In the genomic region with DNA sequence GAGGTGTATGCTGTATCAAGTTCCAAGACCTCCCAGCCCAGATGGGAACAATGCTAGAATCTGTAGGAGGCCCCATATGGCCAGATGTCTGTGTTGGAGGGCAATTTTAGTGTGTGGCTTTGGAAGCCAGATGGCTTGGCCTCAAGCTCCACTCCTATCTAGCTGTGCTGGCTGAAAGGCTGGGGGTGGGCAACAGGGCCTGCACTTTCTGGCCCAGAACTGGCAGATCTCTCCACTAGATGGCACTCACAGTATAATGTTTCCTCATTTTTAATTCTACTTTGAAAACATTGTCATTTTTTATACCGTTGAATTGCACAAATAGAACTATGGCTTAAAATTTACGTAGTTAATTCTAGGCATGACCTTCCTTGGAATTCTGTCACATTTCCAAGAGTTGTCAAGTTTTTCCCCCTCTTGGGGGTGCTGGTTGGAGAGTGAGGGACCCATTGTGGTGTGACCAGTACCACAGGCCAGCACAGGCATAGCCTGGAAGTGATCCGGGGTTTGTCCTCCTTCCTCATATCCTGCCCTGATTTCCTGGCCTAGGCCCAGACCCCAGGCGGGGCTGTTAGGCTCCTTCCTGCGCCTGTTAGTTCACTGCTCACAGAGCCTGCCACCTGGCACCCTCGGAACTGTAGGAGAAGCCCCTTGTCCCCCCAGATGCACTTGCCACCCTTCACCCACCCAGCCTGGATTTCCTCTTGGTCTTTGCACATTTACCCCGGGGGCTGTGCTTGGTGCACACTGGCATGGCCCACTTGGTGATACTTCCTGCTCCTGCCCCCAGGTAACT, we compare ENCODE assay signal across 8 cellular contexts. TPM values are rescaled to one million over a fixed set of nuclear protein-coding genes. Genes with fewer than 3 reads are reported as not detected.
DNase-seq lines count a peak whose midpoint lies in the region; ATAC-seq and TF ChIP-seq lines count a peak whose summit lies in the region.

No MANE protein-coding gene starts in this region.

- H3K27ac ChIP-seq in SU-DHL-6 (ENCODE audit: low read depth, low read length) = peak overlapping the region; percentile 25; the same call in 1 of the 2 replicates

- CTCF ChIA-PET in activated naive CD4-positive, alpha-beta T cell treated with anti-CD3 and anti-CD28 coated beads for 36 hours (lab: Charles Lee) = interaction anchor here (0.5 to 8.7 kb wide), 5 partner anchors 9 to 242 kb away, joined by 3 to 102 read pairs (median 4); no protein-coding TSS in a partner anchor

- no peaks in the 10 kb centered on the region for H3K9me2 ChIP-seq in SU-DHL-6 (replicated peaks; ENCODE audit: insufficient read depth, low read length)

- H3K9ac ChIP-seq in SU-DHL-6 (ENCODE audit: low read length) = peak overlapping the region; percentile 27

- H3K4me3 Mint-ChIP-seq in activated naive CD4-positive, alpha-beta T cell treated with anti-CD3 and anti-CD28 coated beads for 36 hours = no peak overlapping the region
- H3K4me3 Mint-ChIP-seq in naive B cell = peak overlapping the region in 4 of 8 donors; percentile 9 to 54 (median 25)

- no peaks in the 10 kb centered on the region for H3F3A ChIP-seq in SU-DHL-6 (ENCODE audit: insufficient read depth)

- no peaks in the 10 kb centered on the region for H3K27me3 Mint-ChIP-seq in activated naive CD4-positive, alpha-beta T cell treated with anti-CD3 and anti-CD28 coated beads for 36 hours (ENCODE audit: low read depth)
- H3K27me3 Mint-ChIP-seq in naive B cell = peaks cover 9 to 11% (median 10%) of the 10 kb centered on the region in 3 donors

- H3K4me3 ChIP-seq in MG63 = no peak overlapping the region
- H3K4me3 ChIP-seq in SU-DHL-6 (ENCODE audit: insufficient read depth, low read length, poor library complexity, severe bottlenecking) = no peak overlapping the region

- peak; percentile 36 for DNase-seq in activated naive CD4-positive, alpha-beta T cell treated with anti-CD3 and anti-CD28 coated beads for 36 hours
- DNase-seq in activated naive CD4-positive, alpha-beta T cell treated with Interleukin-2 at 50 U/mL for 16 hours = no peak
- DNase-seq in MG63 = peak; percentile 48
- DNase-seq in fibroblast of gingiva (ENCODE audit: low read depth) = peak; percentile 41
- DNase-seq in naive B cell = peak; percentile 65
- no peak for DNase-seq in NCI-H526 treated with DMSO at 0.1 percent for 48 hours (lab: John Stamatoyannopoulos, UW)

- H3K9me3 Mint-ChIP-seq in activated naive CD4-positive, alpha-beta T cell treated with anti-CD3 and anti-CD28 coated beads for 36 hours = no peaks in the 10 kb centered on the region
- no peaks in the 10 kb centered on the region for H3K9me3 Mint-ChIP-seq in naive B cell

- no peaks in the 10 kb centered on the region for H3K4me1 Mint-ChIP-seq in activated naive CD4-positive, alpha-beta T cell treated with anti-CD3 and anti-CD28 coated beads for 36 hours (ENCODE audit: low read depth)
- H3K4me1 Mint-ChIP-seq in naive B cell = peaks cover 7 to 28% (median 13%) of the 10 kb centered on the region in 3 donors

- no peaks in the 10 kb centered on the region for H3K79me2 ChIP-seq in SU-DHL-6 (ENCODE audit: insufficient read depth, low read length)

- H3K36me3 ChIP-seq in MG63 (no peaks in the 10 kb centered on the region; the same call in 1 of the 2 replicates), SU-DHL-6 (ENCODE audit: low read length) (no peaks in the 10 kb centered on the region)

- intact Hi-C loops in activated naive CD4-positive, alpha-beta T cell treated with anti-CD3 and anti-CD28 coated beads for 36 hours (cut with micrococcal nuclease) = loop anchor here (1.0 to 10.0 kb wide), 4 partner anchors 55 to 963 kb away; a partner anchor contains a TSS

- H3K27ac Mint-ChIP-seq in activated naive CD4-positive, alpha-beta T cell treated with anti-CD3 and anti-CD28 coated beads for 36 hours = no peak overlapping the region
- peak overlapping the region in 1 of 6 donors; percentile 69 for H3K27ac Mint-ChIP-seq in naive B cell

- no peaks in the 10 kb centered on the region for H3K36me3 Mint-ChIP-seq in activated naive CD4-positive, alpha-beta T cell treated with anti-CD3 and anti-CD28 coated beads for 36 hours (ENCODE audit: low read depth)
- no peaks in the 10 kb centered on the region for H3K36me3 Mint-ChIP-seq in naive B cell

- peak overlapping the region; percentile 52 for H2AFZ ChIP-seq in SU-DHL-6 (ENCODE audit: low read depth, low read length, severe bottlenecking)

- H3K4me2 ChIP-seq in SU-DHL-6 (ENCODE audit: low read depth, low read length, poor library complexity, severe bottlenecking) = peak overlapping the region; percentile 2

- peak; percentile 71 for TF ChIP-seq CTCF in SU-DHL-6 (IDR thresholded peaks at IDR 0.05; ENCODE audit: insufficient read depth, low read length, poor library complexity, severe bottlenecking)

- H3K9me3 ChIP-seq in MG63 (no peaks in the 10 kb centered on the region), SU-DHL-6 (ENCODE audit: insufficient read depth, low read length) (no peaks in the 10 kb centered on the region)

- ATAC-seq in naive B cell (ENCODE audit: low read depth in 2 of 2) = peak; percentile 85 to 90
- ATAC-seq in GM21390 (IDR thresholded peaks at IDR 0.05; ENCODE audit: unreplicated experiment) = no peak

- H3K27me3 ChIP-seq in MG63 (no peaks in the 10 kb centered on the region), SU-DHL-6 (ENCODE audit: low read length) (no peaks in the 10 kb centered on the region)

- no peaks in the 10 kb centered on the region for H4K20me1 ChIP-seq in SU-DHL-6 (ENCODE audit: low read depth, low read length)

RNA-seq across cellular contexts. Expression of a gene that starts 52.9 kb away (rescaled TPM):
- total RNA-seq in activated naive CD4-positive, alpha-beta T cell treated with anti-CD3 and anti-CD28 coated beads for 36 hours = not detected
- total RNA-seq in MG63 (2014; rRNA removed; shearing (Covaris generic); ENCODE audit: low replicate concordance) = 20.7 and 23.2 TPM in 2 replicates
- polyA plus RNA-seq in naive B cell (ENCODE audit: low read depth in 6 of 6) = 1 to 10 TPM; 2.8 to 9.2 (median 5.8) TPM

Comparison
In these comparisons a context has a peak if more than half of its experiments do, and no peak if none do; other contexts are left out.
1. DNase-seq: peak in activated naive CD4-positive, alpha-beta T cell treated with anti-CD3 and anti-CD28 coated beads for 36 hours (single experiment), MG63 (single experiment), fibroblast of gingiva (single experiment) and naive B cell (single experiment); none in activated naive CD4-positive, alpha-beta T cell treated with Interleukin-2 at 50 U/mL for 16 hours (single experiment) and NCI-H526 treated with DMSO at 0.1 percent for 48 hours (single experiment).
2. RNA of a gene that starts 52.9 kb away (total RNA-seq): 20.7 to 23.2 TPM in MG63; not detected in activated naive CD4-positive, alpha-beta T cell treated with anti-CD3 and anti-CD28 coated beads for 36 hours; every median in the first group is over 10 times any median in the second.